27 cellular contexts compared by ENCODE assay signal in the genomic region with DNA sequence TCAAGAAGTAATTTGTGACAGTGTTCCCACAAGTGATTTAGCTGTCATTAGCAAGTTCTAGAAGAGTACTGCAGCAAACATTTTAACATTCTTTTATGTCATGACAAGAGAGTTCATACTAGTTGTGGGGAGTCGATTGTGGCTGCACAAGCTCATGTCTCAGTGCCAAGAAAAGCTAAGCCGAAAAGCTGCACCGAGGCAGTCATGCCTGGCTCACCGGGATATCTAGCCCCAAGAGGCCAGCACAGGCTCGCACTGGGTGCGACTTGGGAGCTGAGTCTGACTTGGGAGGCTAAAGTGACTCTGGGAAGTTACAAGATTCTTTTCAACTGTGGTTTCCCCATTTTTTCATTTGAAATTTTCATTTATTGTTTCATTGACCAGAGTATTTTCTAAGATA. TPM values are rescaled to one million over a fixed set of nuclear protein-coding genes. Genes with fewer than 3 reads are reported as not detected.
DNase-seq lines count a peak whose midpoint lies in the region; ATAC-seq, FAIRE-seq and TF ChIP-seq lines count a peak whose summit lies in the region.
"Had no signal": no experiment of that assay in that cellular context is flagged by ENCODE, and none has a peak within 500 bp of the region (broad histone marks: within the 10 kb centered on the region; RNA-seq: fewer than 3 reads in every experiment).

No MANE protein-coding gene starts in this region.

- H3K4me3 ChIP-seq in left ventricle myocardium inferior = no peak overlapping the region
- no peak overlapping the region for H3K4me3 ChIP-seq in kidney (ENCODE audit: low read length in 2 of 2)
- no peak overlapping the region for H3K4me3 ChIP-seq in Caco-2 (ENCODE audit: low read depth, low read length)
- H3K4me3 ChIP-seq: cardiac muscle cell, GM23248, sigmoid colon, SJSA1, testis had no signal

- no peak for DNase-seq in left cardiac atrium
- no peak for DNase-seq in left ventricle myocardium inferior
- no peak for DNase-seq in chondrocyte (ENCODE audit: low spot score)
- DNase-seq in kidney = peak; percentile 80
- no peak for DNase-seq in NCI-H2227 treated with DMSO at 0.1 percent for 48 hours (lab: John Stamatoyannopoulos, UW)
- no peak for DNase-seq in Caco-2
- DNase-seq in HT-29 (ENCODE audit: low spot score) = no peak
- DNase-seq: activated CD4-positive, alpha-beta T cell treated with anti-CD3 and anti-CD28 coated beads, Interleukin-2, amount 50 U/mL, for 48 hours; activated naive CD4-positive, alpha-beta T cell treated with anti-CD3 and anti-CD28 coated beads, Interleukin-2, amount 10 ng/mL, durations not matched to agents 7 days and 5 days; CD4-positive, alpha-beta memory T cell; GM23248; NCI-H1092 treated with DMSO at 0.1 percent for 48 hours; NCI-H187 treated with DMSO at 0.1 percent for 48 hours; NCI-H2171 treated with DMSO at 0.1 percent for 48 hours; NCI-H524; sigmoid colon; stimulated activated naive CD4-positive, alpha-beta T cell treated with Interleukin-2 at 50 U/mL for 16 hours; testis had no signal

- H3K27me3 ChIP-seq in left ventricle myocardium inferior (ENCODE audit: low read depth) (no peaks in the 10 kb centered on the region), Caco-2 (replicated peaks; ENCODE audit: control insufficient read depth, insufficient read depth, low read length) (no peaks in the 10 kb centered on the region)
- H3K27me3 ChIP-seq: cardiac muscle cell, neutrophil, sigmoid colon, SJSA1, testis had no signal

- intact Hi-C loops in left cardiac atrium (cut with DNase I) = loop anchor here in 1 of 2 donors (10.0 kb wide), 1 partner anchor 66 kb away; no protein-coding TSS in a partner anchor
- intact Hi-C loops in left ventricle myocardium inferior (cut with micrococcal nuclease) = no loop called here
- intact Hi-C loops in kidney (cut with DNase I) = no loop called here
- intact Hi-C loops in Caco-2 (cut with micrococcal nuclease; ENCODE audit: unreplicated experiment) = no loop called here

- H3K4me3 Mint-ChIP-seq in chondrocyte (ENCODE audit: unreplicated experiment) = peak overlapping the region; percentile 19
- no peak overlapping the region for H3K4me3 Mint-ChIP-seq in Caco-2 (ENCODE audit: unreplicated experiment)
- H3K4me3 Mint-ChIP-seq: activated naive CD4-positive, alpha-beta T cell treated with anti-CD3 and anti-CD28 coated beads, Interleukin-2, amount 10 ng/mL, durations not matched to agents 7 days and 5 days; CD4-positive, alpha-beta memory T cell had no signal

- H3K36me3 ChIP-seq in left ventricle myocardium inferior (peaks cover 21% of the 10 kb centered on the region), kidney (ENCODE audit: control insufficient read depth in 1 of 2, insufficient read depth in 2 of 2, low read length in 2 of 2) (peaks cover 0 to 2% of the 10 kb centered on the region in 2 donors), Caco-2 (ENCODE audit: control insufficient read depth, insufficient read depth, low read length) (no peaks in the 10 kb centered on the region)
- H3K36me3 ChIP-seq: cardiac muscle cell had no signal

- H3K4me1 Mint-ChIP-seq in chondrocyte (ENCODE audit: low read depth) (peaks cover 23% of the 10 kb centered on the region), Caco-2 (ENCODE audit: low read depth, unreplicated experiment) (peaks cover 21% of the 10 kb centered on the region)
- H3K4me1 Mint-ChIP-seq: activated naive CD4-positive, alpha-beta T cell treated with anti-CD3 and anti-CD28 coated beads, Interleukin-2, amount 10 ng/mL, durations not matched to agents 7 days and 5 days had no signal

- no peaks in the 10 kb centered on the region for H3K9me3 ChIP-seq in left ventricle myocardium inferior (replicated peaks)
- H3K9me3 ChIP-seq in kidney (ENCODE audit: control insufficient read depth in 1 of 2, low read length in 2 of 2) = no peaks in the 10 kb centered on the region
- H3K9me3 ChIP-seq in Caco-2 = no peaks in the 10 kb centered on the region
- H3K9me3 ChIP-seq: neutrophil, sigmoid colon, SJSA1, testis had no signal

- TF ChIP-seq CTCF in left ventricle myocardium inferior (IDR thresholded peaks at IDR 0.05; ENCODE audit: borderline replicate concordance) (no peak), chondrocyte (IDR thresholded peaks at IDR 0.05) (no peak), kidney (IDR thresholded peaks at IDR 0.05; ENCODE audit: borderline replicate concordance, extremely low read depth, insufficient read depth) (no peak), Caco-2 (IDR thresholded peaks at IDR 0.05; ENCODE audit: insufficient read depth in 1 of 2, low read depth in 1 of 2, low read length in 1 of 2, severe bottlenecking in 1 of 2, unreplicated experiment in 1 of 2) (no peak)

- no peak for FAIRE-seq in kidney (lab: Jason Lieb, UNC)
- FAIRE-seq: A204.1, G401.6, urothelium cell line had no signal

- H3K27ac Mint-ChIP-seq in chondrocyte (ENCODE audit: unreplicated experiment) = peak overlapping the region; percentile 77
- no peak overlapping the region for H3K27ac Mint-ChIP-seq in Caco-2 (ENCODE audit: unreplicated experiment)
- H3K27ac Mint-ChIP-seq: activated naive CD4-positive, alpha-beta T cell treated with anti-CD3 and anti-CD28 coated beads, Interleukin-2, amount 10 ng/mL, durations not matched to agents 7 days and 5 days; progenitor cell of endocrine pancreas had no signal

- no peaks in the 10 kb centered on the region for H3K27me3 Mint-ChIP-seq in chondrocyte (ENCODE audit: low read depth)
- H3K27me3 Mint-ChIP-seq in Caco-2 (ENCODE audit: insufficient read depth, unreplicated experiment) = no peaks in the 10 kb centered on the region
- H3K27me3 Mint-ChIP-seq: activated naive CD4-positive, alpha-beta T cell treated with anti-CD3 and anti-CD28 coated beads, Interleukin-2, amount 10 ng/mL, durations not matched to agents 7 days and 5 days; CD4-positive, alpha-beta memory T cell; progenitor cell of endocrine pancreas had no signal

- POLR2A ChIA-PET in Caco-2 (lab: Charles Lee) = no interaction called here

- H3K9ac ChIP-seq in kidney (ENCODE audit: low read length in 2 of 2) = no peak overlapping the region
- H3K9ac ChIP-seq: GM23248 had no signal

- H3K36me3 Mint-ChIP-seq in chondrocyte (ENCODE audit: low read depth) (peaks cover 2% of the 10 kb centered on the region), Caco-2 (ENCODE audit: insufficient read depth, unreplicated experiment) (peaks cover 62% of the 10 kb centered on the region)

- H3K27ac ChIP-seq in left ventricle myocardium inferior (replicated peaks) (no peak overlapping the region), kidney (ENCODE audit: low read depth in 2 of 2, low read length in 2 of 2) (no peak overlapping the region)
- H3K27ac ChIP-seq: cardiac muscle cell, GM23248, neutrophil, sigmoid colon, SJSA1, testis had no signal

- H3K4me1 ChIP-seq in left ventricle myocardium inferior (peaks cover 22% of the 10 kb centered on the region), kidney (ENCODE audit: control insufficient read depth in 1 of 2, insufficient read depth in 1 of 2, low read depth in 1 of 2, low read length in 2 of 2) (no peaks in the 10 kb centered on the region), Caco-2 (peaks cover 13% of the 10 kb centered on the region; the same call in 1 of the 2 replicates)
- H3K4me1 ChIP-seq: testis had no signal

- CTCF ChIA-PET in Caco-2 (lab: Charles Lee) = no interaction called here

- BruUV-seq in Caco-2 (replicated peaks; lab: Mats Ljungman, UMichigan) = no TSS peak

- H3K9me3 Mint-ChIP-seq in chondrocyte (ENCODE audit: low read depth) (no peaks in the 10 kb centered on the region), Caco-2 (ENCODE audit: unreplicated experiment) (no peaks in the 10 kb centered on the region)
- H3K9me3 Mint-ChIP-seq: activated naive CD4-positive, alpha-beta T cell treated with anti-CD3 and anti-CD28 coated beads, Interleukin-2, amount 10 ng/mL, durations not matched to agents 7 days and 5 days; CD4-positive, alpha-beta memory T cell had no signal

- ATAC-seq in left cardiac atrium = peak; percentile 50 to 51
- no peak for ATAC-seq in HG02571 (IDR thresholded peaks at IDR 0.05; ENCODE audit: unreplicated experiment)
- ATAC-seq: activated CD4-positive, CD25-positive, alpha-beta regulatory T cell treated with anti-CD3 and anti-CD28 coated beads, Interleukin-2, amount 50 U/mL, for 24 hours had no signal

RNA-seq across cellular contexts. Expression of a gene that starts 18.6 kb away (rescaled TPM):
- total RNA-seq in left cardiac atrium (100 to 1,000 TPM; 422 to 589 TPM), left ventricle myocardium inferior (649 TPM), chondrocyte (131 to 160 TPM (median 137 TPM) in 3 replicates), kidney (282 TPM), Caco-2 (2022) (418 and 426 TPM in 2 replicates)
- polyA plus RNA-seq in kidney (ENCODE audit: insufficient read depth, low read depth, low replicate concordance) = 83.2 TPM
- total RNA-seq in HT-29 (2014; rRNA removed; shearing (Covaris generic)) = 35.6 and 37.2 TPM in 2 replicates
